Comparison of ENCODE assay signal across 1 cellular context in genomic region chr13:29508130-29508873, GRCh38.
TF ChIP-seq lines count a peak whose summit lies in the region.

No MANE protein-coding gene starts in this region.

TF ChIP-seq in HepG2, 621 proteins besides CTCF, POLR2A, EP300 and RAD21 (continued from another document and continues in another):
- TF ChIP-seq PRDM10 (CRISPR knock-in tag; IDR thresholded peaks at IDR 0.05; ENCODE audit: low read depth) (no peak), EZH2 (conservative IDR thresholded peaks at IDR 0.05; ENCODE audit: low read depth, low read length) (no peak), ZNF547 (CRISPR knock-in tag; IDR thresholded peaks at IDR 0.05) (no peak), CSRNP2 (CRISPR knock-in tag; conservative IDR thresholded peaks at IDR 0.05; ENCODE audit: low read depth) (no peak), SMARCE1 (IDR thresholded peaks at IDR 0.05; ENCODE audit: borderline replicate concordance) (no peak), NFYB (CRISPR knock-in tag; IDR thresholded peaks at IDR 0.05) (no peak), SUZ12 (IDR thresholded peaks at IDR 0.05; ENCODE audit: low read depth, low read length) (no peak), SIX1 (CRISPR knock-in tag; IDR thresholded peaks at IDR 0.05; ENCODE audit: borderline replicate concordance) (no peak), ZNF136 (CRISPR knock-in tag; IDR thresholded peaks at IDR 0.05; ENCODE audit: low read depth) (no peak), MBNL3 (CRISPR knock-in tag; conservative IDR thresholded peaks at IDR 0.05) (no peak), ZNF253 (CRISPR knock-in tag; IDR thresholded peaks at IDR 0.05; ENCODE audit: borderline replicate concordance) (no peak), TERF1 (CRISPR knock-in tag; IDR thresholded peaks at IDR 0.05) (no peak), ZNF543 (CRISPR knock-in tag; IDR thresholded peaks at IDR 0.05) (no peak), ZNF850 (CRISPR knock-in tag; conservative IDR thresholded peaks at IDR 0.05) (no peak), ZNF777 (CRISPR knock-in tag; IDR thresholded peaks at IDR 0.05) (no peak), GATAD2A (CRISPR knock-in tag; IDR thresholded peaks at IDR 0.05) (no peak), ZBTB38 (CRISPR knock-in tag; IDR thresholded peaks at IDR 0.05) (no peak), ATM (IDR thresholded peaks at IDR 0.05; ENCODE audit: borderline replicate concordance) (no peak), NFRKB (IDR thresholded peaks at IDR 0.05) (no peak), RFXANK (CRISPR knock-in tag; IDR thresholded peaks at IDR 0.05) (no peak), ZNF484 (CRISPR knock-in tag; IDR thresholded peaks at IDR 0.05; ENCODE audit: borderline replicate concordance, low read depth) (no peak), ZNF124 (CRISPR knock-in tag; IDR thresholded peaks at IDR 0.05) (no peak), POLR2AphosphoS5 (IDR thresholded peaks at IDR 0.05; ENCODE audit: low read depth, low read length) (no peak), ZNF549 (CRISPR knock-in tag; IDR thresholded peaks at IDR 0.05) (peak; percentile 95), PLRG1 (conservative IDR thresholded peaks at IDR 0.05) (no peak), PHB2 (IDR thresholded peaks at IDR 0.05; ENCODE audit: partially characterized antibody) (no peak), ZNF841 (CRISPR knock-in tag; IDR thresholded peaks at IDR 0.05; ENCODE audit: borderline replicate concordance) (no peak), AGO1 (IDR thresholded peaks at IDR 0.05; ENCODE audit: low read depth, low read length, poor library complexity, severe bottlenecking) (no peak), FOXK1 (CRISPR knock-in tag; IDR thresholded peaks at IDR 0.05; ENCODE audit: borderline replicate concordance, low read depth) (no peak), SP140L (CRISPR knock-in tag; IDR thresholded peaks at IDR 0.05; ENCODE audit: borderline replicate concordance) (no peak), GMEB2 (CRISPR knock-in tag; IDR thresholded peaks at IDR 0.05; ENCODE audit: low read depth) (no peak), MEF2D (CRISPR knock-in tag; IDR thresholded peaks at IDR 0.05) (no peak), ZNF367 (CRISPR knock-in tag; IDR thresholded peaks at IDR 0.05; ENCODE audit: borderline replicate concordance) (no peak), SMAD1 (CRISPR knock-in tag; IDR thresholded peaks at IDR 0.05; ENCODE audit: borderline replicate concordance, low read depth) (no peak), ZMYM2 (CRISPR knock-in tag; IDR thresholded peaks at IDR 0.05) (no peak), EEA1 (CRISPR knock-in tag; IDR thresholded peaks at IDR 0.05; ENCODE audit: borderline replicate concordance) (no peak), CBX1 (IDR thresholded peaks at IDR 0.05; ENCODE audit: low read depth) (no peak), ZGPAT (CRISPR knock-in tag; IDR thresholded peaks at IDR 0.05) (no peak), ZNF564 (CRISPR knock-in tag; IDR thresholded peaks at IDR 0.05) (no peak)
- TF ChIP-seq, protein P1, sequence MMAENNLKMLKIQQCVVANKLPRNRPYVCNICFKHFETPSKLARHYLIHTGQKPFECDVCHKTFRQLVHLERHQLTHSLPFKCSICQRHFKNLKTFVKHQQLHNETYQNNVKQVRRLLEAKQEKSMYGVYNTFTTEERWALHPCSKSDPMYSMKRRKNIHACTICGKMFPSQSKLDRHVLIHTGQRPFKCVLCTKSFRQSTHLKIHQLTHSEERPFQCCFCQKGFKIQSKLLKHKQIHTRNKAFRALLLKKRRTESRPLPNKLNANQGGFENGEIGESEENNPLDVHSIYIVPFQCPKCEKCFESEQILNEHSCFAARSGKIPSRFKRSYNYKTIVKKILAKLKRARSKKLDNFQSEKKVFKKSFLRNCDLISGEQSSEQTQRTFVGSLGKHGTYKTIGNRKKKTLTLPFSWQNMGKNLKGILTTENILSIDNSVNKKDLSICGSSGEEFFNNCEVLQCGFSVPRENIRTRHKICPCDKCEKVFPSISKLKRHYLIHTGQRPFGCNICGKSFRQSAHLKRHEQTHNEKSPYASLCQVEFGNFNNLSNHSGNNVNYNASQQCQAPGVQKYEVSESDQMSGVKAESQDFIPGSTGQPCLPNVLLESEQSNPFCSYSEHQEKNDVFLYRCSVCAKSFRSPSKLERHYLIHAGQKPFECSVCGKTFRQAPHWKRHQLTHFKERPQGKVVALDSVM (CRISPR knock-in tag; IDR thresholded peaks at IDR 0.05), result no peak
- TF ChIP-seq, protein P2, sequence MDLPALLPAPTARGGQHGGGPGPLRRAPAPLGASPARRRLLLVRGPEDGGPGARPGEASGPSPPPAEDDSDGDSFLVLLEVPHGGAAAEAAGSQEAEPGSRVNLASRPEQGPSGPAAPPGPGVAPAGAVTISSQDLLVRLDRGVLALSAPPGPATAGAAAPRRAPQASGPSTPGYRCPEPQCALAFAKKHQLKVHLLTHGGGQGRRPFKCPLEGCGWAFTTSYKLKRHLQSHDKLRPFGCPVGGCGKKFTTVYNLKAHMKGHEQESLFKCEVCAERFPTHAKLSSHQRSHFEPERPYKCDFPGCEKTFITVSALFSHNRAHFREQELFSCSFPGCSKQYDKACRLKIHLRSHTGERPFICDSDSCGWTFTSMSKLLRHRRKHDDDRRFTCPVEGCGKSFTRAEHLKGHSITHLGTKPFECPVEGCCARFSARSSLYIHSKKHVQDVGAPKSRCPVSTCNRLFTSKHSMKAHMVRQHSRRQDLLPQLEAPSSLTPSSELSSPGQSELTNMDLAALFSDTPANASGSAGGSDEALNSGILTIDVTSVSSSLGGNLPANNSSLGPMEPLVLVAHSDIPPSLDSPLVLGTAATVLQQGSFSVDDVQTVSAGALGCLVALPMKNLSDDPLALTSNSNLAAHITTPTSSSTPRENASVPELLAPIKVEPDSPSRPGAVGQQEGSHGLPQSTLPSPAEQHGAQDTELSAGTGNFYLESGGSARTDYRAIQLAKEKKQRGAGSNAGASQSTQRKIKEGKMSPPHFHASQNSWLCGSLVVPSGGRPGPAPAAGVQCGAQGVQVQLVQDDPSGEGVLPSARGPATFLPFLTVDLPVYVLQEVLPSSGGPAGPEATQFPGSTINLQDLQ (CRISPR knock-in tag; IDR thresholded peaks at IDR 0.05), result no peak
- TF ChIP-seq, protein P3, sequence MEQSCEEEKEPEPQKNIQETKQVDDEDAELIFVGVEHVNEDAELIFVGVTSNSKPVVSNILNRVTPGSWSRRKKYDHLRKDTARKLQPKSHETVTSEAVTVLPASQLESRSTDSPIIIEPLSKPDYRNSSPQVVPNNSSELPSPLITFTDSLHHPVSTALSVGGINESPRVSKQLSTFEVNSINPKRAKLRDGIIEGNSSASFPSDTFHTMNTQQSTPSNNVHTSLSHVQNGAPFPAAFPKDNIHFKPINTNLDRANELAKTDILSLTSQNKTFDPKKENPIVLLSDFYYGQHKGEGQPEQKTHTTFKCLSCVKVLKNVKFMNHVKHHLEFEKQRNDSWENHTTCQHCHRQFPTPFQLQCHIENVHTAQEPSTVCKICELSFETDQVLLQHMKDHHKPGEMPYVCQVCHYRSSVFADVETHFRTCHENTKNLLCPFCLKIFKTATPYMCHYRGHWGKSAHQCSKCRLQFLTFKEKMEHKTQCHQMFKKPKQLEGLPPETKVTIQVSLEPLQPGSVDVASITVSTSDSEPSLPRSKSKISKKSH (CRISPR knock-in tag; IDR thresholded peaks at IDR 0.05; ENCODE audit: borderline replicate concordance), result 0 out of 2 replicates have a peak, but pooled peaks have one; percentile 36
